In genomic region chr6:138109042-138109997, GRCh38 we compare ENCODE assay signal across 8 cellular contexts. TPM values are rescaled to one million over a fixed set of nuclear protein-coding genes. Genes with fewer than 3 reads are reported as not detected.
A peak's percentile ranks its signal among the peaks of the same experiment; 100 is the strongest.
DNase-seq lines count a peak whose midpoint lies in the region; ATAC-seq, FAIRE-seq and TF ChIP-seq lines count a peak whose summit lies in the region.

No MANE protein-coding gene starts in this region.

- no peaks in the 10 kb centered on the region for H4K20me1 ChIP-seq in HepG2 (ENCODE audit: insufficient read depth, low read length)

- CTCF ChIA-PET in HepG2 (lab: Yijun Ruan, JAX; ENCODE audit: low intra/inter-chr PET ratio, low total read pairs), result interaction anchor here (0.7 to 4.7 kb wide), 6 partner anchors 73 to 295 kb away, joined by 3 to 182 read pairs (median 4); partner anchors contain the start of gene HEBP2

- POLR2A ChIA-PET in HepG2 (lab: Yijun Ruan, JAX), result no interaction called here

- TF ChIP-seq POLR2A in HepG2 (IDR thresholded peaks at IDR 0.05; ENCODE audit: insufficient read depth in 1 of 2, low read depth in 2 of 2, low read length in 2 of 2), result no peak

- ATAC-seq in HG02678 (IDR thresholded peaks at IDR 0.05; ENCODE audit: unreplicated experiment) (peak; percentile 49), HepG2 (no peak), HG02884 (IDR thresholded peaks at IDR 0.05; ENCODE audit: unreplicated experiment) (no peak)
- peak; percentile 54 to 67 for ATAC-seq in activated CD4-positive, CD25-positive, alpha-beta regulatory T cell treated with anti-CD3 and anti-CD28 coated beads, Interleukin-2, amount 50 U/mL, for 24 hours

- no peak for TF ChIP-seq EP300 in HepG2 (IDR thresholded peaks at IDR 0.05; ENCODE audit: low read depth in 2 of 2, low read length in 2 of 2)
- no peak for TF ChIP-seq EP300 in HepG2 (CRISPR knock-in tag; IDR thresholded peaks at IDR 0.05; ENCODE audit: borderline replicate concordance)

- in situ Hi-C loops in HepG2 (cut with HindIII; ENCODE audit: extremely low pct_ligation_motif_present, low pct_unique_long_range_greater_than_20kb), result loop anchor here (10.0 kb wide), 1 partner anchor 405 kb away; no protein-coding TSS in a partner anchor

- WGBS in HepG2 (ENCODE audit: low lambda C conversion rate), result 43% methylated on average over 7 of the region's 7 CpGs

- no TSS peak for BruUV-seq in HepG2 (replicated peaks; lab: Mats Ljungman, UMichigan)

- DNase-seq in DMS79 treated with DMSO at 0.1 percent for 48 hours (lab: John Stamatoyannopoulos, UW) (peak; percentile 95), NCI-H345 (lab: John Stamatoyannopoulos, UW) (peak; percentile 84), HepG2 (ENCODE audit: low spot score) (peak; percentile 64)
- DNase-seq in central memory CD4-positive, alpha-beta T cell, result peak; percentile 66
- peak; percentile 55 to 77 (median 70) for DNase-seq in stimulated activated CD4-positive, alpha-beta T cell treated with anti-CD3 and anti-CD28 coated beads, TNF-alpha, amount 100 ng/mL, for 24 hours (ENCODE audit: low read depth in 3 of 3)

- no peaks in the 10 kb centered on the region; a peak in 1 of 5 replicates for H3K27me3 ChIP-seq in HepG2 (ENCODE audit: control insufficient read depth in 1 of 2, insufficient read depth in 2 of 2, low read length in 2 of 2)

- H3K36me3 ChIP-seq in HepG2 (replicated peaks in 1 of 2; ENCODE audit: control insufficient read depth in 1 of 2, insufficient read depth in 2 of 2, low read length in 2 of 2), result no peaks in the 10 kb centered on the region

- H3K27ac ChIP-seq in HepG2 (ENCODE audit: extremely low read length, insufficient read depth, low read length), result no peak overlapping the region

- TF ChIP-seq CTCF in HepG2 (CRISPR knock-in tag; IDR thresholded peaks at IDR 0.05), result peak; percentile 90

- peak; percentile 88 for TF ChIP-seq RAD21 in HepG2 (CRISPR knock-in tag; IDR thresholded peaks at IDR 0.05)

- H3K4me1 ChIP-seq in HepG2 (ENCODE audit: insufficient read depth, low read length), result peaks cover 28% of the 10 kb centered on the region

- intact Hi-C loops in HepG2 (cut with micrococcal nuclease; ENCODE audit: unreplicated experiment), result loop anchor here (1.0 to 5.0 kb wide), 4 partner anchors 108 to 405 kb away; partner anchors contain the start of gene HEBP2

- H3K9ac ChIP-seq in HepG2 (ENCODE audit: insufficient read depth, low read depth, low read length), result no peak overlapping the region

- peak; percentile 56 for FAIRE-seq in HepG2 (lab: Jason Lieb, UNC)

- peaks cover 28% of the 10 kb centered on the region for H3K79me2 ChIP-seq in HepG2 (ENCODE audit: insufficient read depth, low read length)

- H3K9me3 ChIP-seq in HepG2 (ENCODE audit: low read length), result no peaks in the 10 kb centered on the region

- H3K4me3 ChIP-seq in HepG2 (replicated peaks in 1 of 3; ENCODE audit: insufficient read depth in 1 of 3, low read depth in 2 of 3, low read length in 3 of 3), result no peak overlapping the region

- no peak overlapping the region for H2AFZ ChIP-seq in HepG2 (ENCODE audit: low read length)

- no peak overlapping the region for H3K4me2 ChIP-seq in HepG2 (ENCODE audit: low read depth, low read length)

TF ChIP-seq in HepG2, 621 proteins besides CTCF, POLR2A, EP300 and RAD21 (continues in another document):
- TF ChIP-seq ELF3 (CRISPR knock-in tag; IDR thresholded peaks at IDR 0.05), result peak; percentile 17; the same call in 1 of the 2 replicates
- TF ChIP-seq SMARCE1 (IDR thresholded peaks at IDR 0.05; ENCODE audit: borderline replicate concordance), result no peak
- no peak for TF ChIP-seq GLMP (CRISPR knock-in tag; IDR thresholded peaks at IDR 0.05; ENCODE audit: borderline replicate concordance)
- no peak for TF ChIP-seq ZNF572 (CRISPR knock-in tag; IDR thresholded peaks at IDR 0.05)
- TF ChIP-seq ZNF256 (CRISPR knock-in tag; conservative IDR thresholded peaks at IDR 0.05), result no peak
- no peak for TF ChIP-seq CC2D1A (CRISPR knock-in tag; IDR thresholded peaks at IDR 0.05)
- no peak for TF ChIP-seq ZBTB38 (CRISPR knock-in tag; IDR thresholded peaks at IDR 0.05)
- no peak for TF ChIP-seq RFX1 (IDR thresholded peaks at IDR 0.05)
- no peak for TF ChIP-seq ZNF543 (CRISPR knock-in tag; IDR thresholded peaks at IDR 0.05)
- no peak for TF ChIP-seq NCOA1 (CRISPR knock-in tag; IDR thresholded peaks at IDR 0.05)
- TF ChIP-seq NONO (IDR thresholded peaks at IDR 0.05), result no peak
- 0 out of 2 replicates have a peak, but pooled peaks have one; percentile 13 for TF ChIP-seq NONO (CRISPR knock-in tag; conservative IDR thresholded peaks at IDR 0.05)
- no peak for TF ChIP-seq NCOR1 (IDR thresholded peaks at IDR 0.05; ENCODE audit: borderline replicate concordance, low read length)
- TF ChIP-seq ZNF569 (CRISPR knock-in tag; IDR thresholded peaks at IDR 0.05; ENCODE audit: borderline replicate concordance), result no peak
- TF ChIP-seq PCBP2 (optimal IDR thresholded peaks at IDR 0.05; ENCODE audit: low read depth, low read length, poor library complexity, severe bottlenecking), result no peak
- no peak for TF ChIP-seq ZNF878 (CRISPR knock-in tag; IDR thresholded peaks at IDR 0.05)
- TF ChIP-seq HMG20A (CRISPR knock-in tag; IDR thresholded peaks at IDR 0.05; ENCODE audit: borderline replicate concordance), result 0 out of 2 replicates have a peak, but pooled peaks have one; percentile 41
- TF ChIP-seq MTA3 (CRISPR knock-in tag; IDR thresholded peaks at IDR 0.05), result no peak
- no peak for TF ChIP-seq RFX3 (CRISPR knock-in tag; IDR thresholded peaks at IDR 0.05)

RNA-seq across cellular contexts. Expression of gene PERP, which starts 2.1 kb away (rescaled TPM):
- 16.6 and 26.0 TPM in 2 replicates for total RNA-seq in HepG2 (2016; rRNA removed; fragmentation: Illumina TruSeq; extraction: Trizol)
- total RNA-seq in HepG2 (2016; cell fraction: cytosol; rRNA removed; fragmentation: Illumina TruSeq; extraction: Trizol; ENCODE audit: low read depth), result 6.4 and 7.0 TPM in 2 replicates
- 16.2 and 26.8 TPM in 2 replicates for total RNA-seq in HepG2 (2016; cell fraction: insoluble cytoplasmic fraction; rRNA removed; fragmentation: Illumina TruSeq; extraction: Trizol)
- 17.6 and 19.2 TPM in 2 replicates for total RNA-seq in HepG2 (2016; cell fraction: membrane; rRNA removed; fragmentation: Illumina TruSeq; extraction: Trizol)
- total RNA-seq in HepG2 (2016; cell fraction: nucleus; rRNA removed; fragmentation: Illumina TruSeq; extraction: Trizol), result 22.4 and 25.2 TPM in 2 replicates
- polyA plus RNA-seq in HepG2 (2011; rRNA removed), result 53.0 and 53.9 TPM in 2 replicates
- polyA plus RNA-seq in HepG2 (2011; cell fraction: cytosol; rRNA removed), result 39.8 and 47.5 TPM in 2 replicates
- polyA plus RNA-seq in HepG2 (2011; cell fraction: nucleus; rRNA removed), result 11.4 and 15.5 TPM in 2 replicates
- 80.7 and 95.5 TPM in 2 replicates for polyA plus RNA-seq in HepG2 (2012)
- polyA plus RNA-seq in HepG2 (2016; cell fraction: cytosol; fragmentation: Illumina TruSeq; extraction: Trizol; ENCODE audit: low read depth), result 9.1 and 9.7 TPM in 2 replicates
- polyA plus RNA-seq in HepG2 (2016; cell fraction: insoluble cytoplasmic fraction; fragmentation: Illumina TruSeq; extraction: Trizol; ENCODE audit: low read depth), result 21.6 and 23.8 TPM in 2 replicates
- 18.6 and 19.9 TPM in 2 replicates for polyA plus RNA-seq in HepG2 (2016; cell fraction: membrane; fragmentation: Illumina TruSeq; extraction: Trizol; ENCODE audit: low read depth)
- 41.5 and 46.0 TPM in 2 replicates for polyA plus RNA-seq in HepG2 (2016; cell fraction: nucleus; fragmentation: Illumina TruSeq; extraction: Trizol; ENCODE audit: insufficient read depth, low read depth)
- polyA minus RNA-seq in HepG2 (2011; rRNA and poly(A)+ RNA removed; ENCODE audit: low replicate concordance), result 58.8 and 113 TPM in 2 replicates
- polyA minus RNA-seq in HepG2 (2011; cell fraction: cytosol; rRNA and poly(A)+ RNA removed), result 32.1 and 38.6 TPM in 2 replicates
- polyA minus RNA-seq in HepG2 (2011; cell fraction: nucleus; rRNA and poly(A)+ RNA removed), result 9.5 and 12.4 TPM in 2 replicates

RNA-seq across cellular contexts. Expression of gene ARFGEF3, which starts 52.4 kb away (rescaled TPM):
- total RNA-seq in HepG2 (2016; rRNA removed; fragmentation: Illumina TruSeq; extraction: Trizol), result 0.60 and 0.97 TPM in 2 replicates
- total RNA-seq in HepG2 (2016; cell fraction: cytosol; rRNA removed; fragmentation: Illumina TruSeq; extraction: Trizol; ENCODE audit: low read depth), result 0.09 and 0.10 TPM in 2 replicates
- 0.65 and 0.98 TPM in 2 replicates for total RNA-seq in HepG2 (2016; cell fraction: insoluble cytoplasmic fraction; rRNA removed; fragmentation: Illumina TruSeq; extraction: Trizol)
- 0.31 and 0.34 TPM in 2 replicates for total RNA-seq in HepG2 (2016; cell fraction: membrane; rRNA removed; fragmentation: Illumina TruSeq; extraction: Trizol)
- 0.88 and 0.96 TPM in 2 replicates for total RNA-seq in HepG2 (2016; cell fraction: nucleus; rRNA removed; fragmentation: Illumina TruSeq; extraction: Trizol)
- polyA plus RNA-seq in HepG2 (2011; rRNA removed), result 2.6 and 2.9 TPM in 2 replicates
- polyA plus RNA-seq in HepG2 (2011; cell fraction: cytosol; rRNA removed), result 1.4 and 2.1 TPM in 2 replicates
- 3.8 and 4.4 TPM in 2 replicates for polyA plus RNA-seq in HepG2 (2011; cell fraction: nucleus; rRNA removed)
- polyA plus RNA-seq in HepG2 (2012), result 5.5 and 6.4 TPM in 2 replicates
- 0.01 and 0.02 TPM in 2 replicates for polyA plus RNA-seq in HepG2 (2016; cell fraction: cytosol; fragmentation: Illumina TruSeq; extraction: Trizol; ENCODE audit: low read depth)
- polyA plus RNA-seq in HepG2 (2016; cell fraction: insoluble cytoplasmic fraction; fragmentation: Illumina TruSeq; extraction: Trizol; ENCODE audit: low read depth), result 0.49 and 0.60 TPM in 2 replicates
- polyA plus RNA-seq in HepG2 (2016; cell fraction: membrane; fragmentation: Illumina TruSeq; extraction: Trizol; ENCODE audit: low read depth), result 0.03 and 0.08 TPM in 2 replicates
- 0.84 and 0.97 TPM in 2 replicates for polyA plus RNA-seq in HepG2 (2016; cell fraction: nucleus; fragmentation: Illumina TruSeq; extraction: Trizol; ENCODE audit: insufficient read depth, low read depth)
- polyA minus RNA-seq in HepG2 (2011; rRNA and poly(A)+ RNA removed; ENCODE audit: low replicate concordance), result 2.5 and 9.3 TPM in 2 replicates
- polyA minus RNA-seq in HepG2 (2011; cell fraction: cytosol; rRNA and poly(A)+ RNA removed), result 5.9 and 7.9 TPM in 2 replicates
- 8.0 and 9.9 TPM in 2 replicates for polyA minus RNA-seq in HepG2 (2011; cell fraction: nucleus; rRNA and poly(A)+ RNA removed)

Comparison
In these comparisons a context has a peak if more than half of its experiments do, and no peak if none do; other contexts are left out.
1. ATAC-seq: peak in HG02678 (single experiment) and activated CD4-positive, CD25-positive, alpha-beta regulatory T cell treated with anti-CD3 and anti-CD28 coated beads, Interleukin-2, amount 50 U/mL, for 24 hours (2 of 2); none in HepG2 (single experiment) and HG02884 (single experiment).
2. Peak in every context shown above with its lines, with median percentiles within 50 percentile points of each other: DNase-seq.